20 cellular contexts compared by ENCODE assay signal in the genomic region with DNA sequence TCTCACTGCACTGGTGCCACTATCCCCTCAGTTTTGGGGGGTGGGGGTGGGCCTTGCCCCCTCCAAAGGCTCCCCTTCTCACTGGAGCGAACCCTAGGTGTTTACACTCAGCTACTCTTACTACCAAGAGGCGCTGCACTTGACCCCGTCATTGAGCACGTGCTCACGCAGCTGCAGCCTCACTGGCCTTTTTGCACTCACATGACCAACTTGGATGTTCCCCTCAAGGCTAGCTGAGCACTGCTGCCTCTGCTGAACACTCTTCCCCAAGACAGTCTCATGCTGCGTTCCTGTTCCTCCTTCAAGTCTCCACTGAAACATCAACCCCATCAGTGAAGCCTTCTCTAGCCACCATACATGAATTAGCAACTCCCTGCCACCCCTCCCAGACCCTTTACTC. TPM values are rescaled to one million over a fixed set of nuclear protein-coding genes. Genes with fewer than 3 reads are reported as not detected.
DNase-seq lines count a peak whose midpoint lies in the region; ATAC-seq and TF ChIP-seq lines count a peak whose summit lies in the region.
"Had no signal": no experiment of that assay in that cellular context is flagged by ENCODE, and none has a peak within 500 bp of the region (broad histone marks: within the 10 kb centered on the region; RNA-seq: fewer than 3 reads in every experiment).

No MANE protein-coding gene starts in this region.

- H3K27me3 ChIP-seq in left lung (no peaks in the 10 kb centered on the region), H7 (ENCODE audit: control insufficient read depth, insufficient read depth, low read length) (no peaks in the 10 kb centered on the region)
- H3K27me3 ChIP-seq: foreskin keratinocyte, uterus had no signal

- peaks cover 8 to 77% of the 10 kb centered on the region in 2 donors for H3K4me1 ChIP-seq in left lung

- H3K4me3 Mint-ChIP-seq in activated T-cell treated with anti-CD3 and anti-CD28 coated beads, Interleukin-2, amount 50 U/mL, for 24 hours, result no peak overlapping the region
- H3K4me3 Mint-ChIP-seq: activated CD4-positive, alpha-beta T cell treated with anti-CD3 and anti-CD28 coated beads, Interleukin-2, amount 10 ng/mL, durations not matched to agents 7 days and 5 days had no signal

- H3K4me1 Mint-ChIP-seq in activated T-cell treated with anti-CD3 and anti-CD28 coated beads, Interleukin-2, amount 50 U/mL, for 24 hours (ENCODE audit: low read depth), result peaks cover 52% of the 10 kb centered on the region

- H3K36me3 ChIP-seq in left lung (peaks cover 0 to 72% of the 10 kb centered on the region in 2 donors), H7 (replicated peaks; ENCODE audit: control insufficient read depth, insufficient read depth, low read length) (peaks cover 6% of the 10 kb centered on the region)
- H3K36me3 ChIP-seq: uterus had no signal

- no peak for DNase-seq in activated T-cell treated with anti-CD3 and anti-CD28 coated beads, Interleukin-2, amount 50 U/mL, for 24 hours
- DNase-seq in activated T-cell treated with anti-CD3 and anti-CD28 coated beads, Interleukin-2, amount 50 U/mL, for 1 hour, result no peak
- no peak for DNase-seq in RWPE1 (ENCODE audit: low spot score)
- peak; percentile 40 to 79 for DNase-seq in left lung
- DNase-seq in stimulated activated CD8-positive, alpha-beta memory T cell treated with anti-CD3 and anti-CD28 coated beads, Interleukin-4, amount 100 ng/mL, for 48 hours, result peak; percentile 23
- DNase-seq in H7, result no peak
- no peak for DNase-seq in ureter (ENCODE audit: low spot score)
- DNase-seq: activated CD4-positive, alpha-beta T cell treated with anti-CD3 and anti-CD28 coated beads, Interleukin-2, amount 10 ng/mL, durations not matched to agents 7 days and 5 days; activated T-cell treated with anti-CD3 and anti-CD28 coated beads, Interleukin-2, amount 50 U/mL, for 48 hours; COR-L47; foreskin keratinocyte; left cardiac atrium; NCI-H1436 treated with DMSO at 0.1 percent for 48 hours; NCI-H2227 treated with DMSO at 0.1 percent for 48 hours; SK-N-SH; stimulated activated naive CD4-positive, alpha-beta T cell treated with Interleukin-2 at 50 U/mL for 16 hours; uterus had no signal

- CTCF ChIA-PET in RWPE1 (lab: Yijun Ruan, JAX), result interaction anchor here (0.5 kb wide), 1 partner anchor 34 kb away, joined by 3 read pairs; no protein-coding TSS in a partner anchor

- H3K36me3 Mint-ChIP-seq in activated T-cell treated with anti-CD3 and anti-CD28 coated beads, Interleukin-2, amount 50 U/mL, for 24 hours (ENCODE audit: low read depth), result peaks cover 71% of the 10 kb centered on the region

- TF ChIP-seq CTCF in RWPE1 (conservative IDR thresholded peaks at IDR 0.05; ENCODE audit: low read depth) (no peak), left lung (IDR thresholded peaks at IDR 0.05) (no peak)

- H3K4me3 ChIP-seq in left lung (peak overlapping the region in 1 of 2 donors; percentile 97), H7 (ENCODE audit: insufficient read depth, low read depth, low read length) (no peak overlapping the region)
- H3K4me3 ChIP-seq: A549, uterus had no signal

- intact Hi-C loops in left lung (cut with DNase I), result no loop called here

- no peaks in the 10 kb centered on the region for H3K9me3 Mint-ChIP-seq in activated T-cell treated with anti-CD3 and anti-CD28 coated beads, Interleukin-2, amount 50 U/mL, for 24 hours
- H3K9me3 Mint-ChIP-seq: activated CD4-positive, alpha-beta T cell treated with anti-CD3 and anti-CD28 coated beads, Interleukin-2, amount 10 ng/mL, durations not matched to agents 7 days and 5 days had no signal

- POLR2A ChIA-PET in RWPE1 (lab: Yijun Ruan, JAX; ENCODE audit: low non-redundant PET), result no interaction called here

- H3K27ac Mint-ChIP-seq in activated T-cell treated with anti-CD3 and anti-CD28 coated beads, Interleukin-2, amount 50 U/mL, for 24 hours, result peak overlapping the region; percentile 69

- H3K27me3 Mint-ChIP-seq in activated T-cell treated with anti-CD3 and anti-CD28 coated beads, Interleukin-2, amount 50 U/mL, for 24 hours, result no peaks in the 10 kb centered on the region
- H3K27me3 Mint-ChIP-seq: activated CD4-positive, alpha-beta T cell treated with anti-CD3 and anti-CD28 coated beads, Interleukin-2, amount 10 ng/mL, durations not matched to agents 7 days and 5 days had no signal

- H3K27ac ChIP-seq in RWPE1 (0 out of 2 replicates have a peak overlapping the region, but pooled peaks have one; percentile 31), left lung (peak overlapping the region in 1 of 2 donors; percentile 98)
- H3K27ac ChIP-seq: A549, foreskin keratinocyte, uterus had no signal

- ATAC-seq in left lung (no peak), GM18502 (IDR thresholded peaks at IDR 0.05; ENCODE audit: poor library complexity, unreplicated experiment) (no peak)
- ATAC-seq: A549, foreskin keratinocyte, left cardiac atrium, Panc1 had no signal

- no peaks in the 10 kb centered on the region for H3K9me3 ChIP-seq in left lung
- H3K9me3 ChIP-seq: A549, SK-N-SH, uterus had no signal

RNA-seq across cellular contexts. Expression of a gene that starts 4.1 kb away (rescaled TPM):
- total RNA-seq in left lung (100 to 1,000 TPM; 179 to 879 TPM), ureter (238 TPM)
- 90.8 and 114 TPM in 2 replicates for total RNA-seq in H7 (2014; rRNA removed; shearing (Covaris generic))

RNA-seq across cellular contexts. Expression of a gene that starts 38.3 kb away (rescaled TPM):
- total RNA-seq in left lung (100 to 1,000 TPM in 1 of 2 donors, 10 to 100 TPM in 1; 66.6 to 104 TPM), ureter (111 TPM)
- total RNA-seq in H7 (2014; rRNA removed; shearing (Covaris generic)), result 58.1 and 63.1 TPM in 2 replicates

Comparison
In these comparisons a context has a peak if more than half of its experiments do, and no peak if none do; other contexts are left out.
1. DNase-seq: peak in left lung (2 of 2) and stimulated activated CD8-positive, alpha-beta memory T cell treated with anti-CD3 and anti-CD28 coated beads, Interleukin-4, amount 100 ng/mL, for 48 hours (single experiment); none in activated T-cell treated with anti-CD3 and anti-CD28 coated beads, Interleukin-2, amount 50 U/mL, for 24 hours (single experiment), activated T-cell treated with anti-CD3 and anti-CD28 coated beads, Interleukin-2, amount 50 U/mL, for 1 hour (single experiment), RWPE1 (single experiment), H7 (single experiment) and ureter (single experiment).